ENCODE assay signal across 15 cellular contexts in the genomic region with DNA sequence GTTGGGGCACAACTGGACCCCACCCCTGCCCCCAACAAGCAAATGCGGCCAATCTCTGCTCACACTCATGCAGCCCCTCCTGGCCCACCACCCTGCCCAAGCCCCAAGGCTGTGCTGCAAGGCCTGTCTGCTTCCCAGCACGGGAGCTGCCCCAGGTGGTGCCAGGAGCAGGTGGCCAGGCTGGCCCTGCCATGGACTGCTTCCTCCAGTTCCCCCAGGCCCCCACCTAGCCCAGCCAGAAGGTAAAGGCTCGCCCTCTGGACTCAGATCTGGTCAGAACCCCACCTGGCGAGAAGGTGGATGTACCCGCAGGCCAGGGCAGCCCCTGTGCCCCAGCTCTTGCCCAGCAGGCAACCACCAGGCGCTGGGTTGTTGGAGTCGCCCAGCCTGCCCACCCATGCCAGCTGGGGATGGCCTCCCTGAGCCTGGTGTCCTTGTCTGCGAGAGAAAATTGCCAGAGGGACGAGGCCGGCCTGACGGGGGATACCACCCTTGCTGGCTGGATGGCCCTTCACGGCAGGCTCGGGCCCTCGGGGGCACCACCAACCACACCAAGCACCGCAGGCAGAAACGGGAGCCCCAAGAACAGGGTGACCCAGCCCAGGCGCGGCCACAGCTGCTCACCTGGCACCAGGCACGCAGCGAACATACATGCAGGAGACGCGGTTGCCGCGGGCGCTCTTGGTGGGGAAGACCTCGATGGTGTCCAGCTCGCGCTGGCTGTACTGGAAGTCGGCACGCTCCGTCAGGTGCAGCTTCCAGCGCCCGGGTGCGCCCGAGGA. TPM values are rescaled to one million over a fixed set of nuclear protein-coding genes. Genes with fewer than 3 reads are reported as not detected.
DNase-seq lines count a peak whose midpoint lies in the region; ATAC-seq and TF ChIP-seq lines count a peak whose summit lies in the region.
"Had no signal": no experiment of that assay in that cellular context is flagged by ENCODE, and none has a peak within 500 bp of the region (broad histone marks: within the 10 kb centered on the region; RNA-seq: fewer than 3 reads in every experiment).

No MANE protein-coding gene starts in this region.

- no peaks in the 10 kb centered on the region for H3K36me3 ChIP-seq in left ventricle myocardium inferior
- peaks cover 0 to 12% of the 10 kb centered on the region in 2 donors for H3K36me3 ChIP-seq in lung (ENCODE audit: control insufficient read depth in 2 of 2, insufficient read depth in 2 of 2, low read length in 2 of 2)
- no peaks in the 10 kb centered on the region for H3K36me3 ChIP-seq in vagina
- H3K36me3 ChIP-seq: BE2C had no signal

- peak overlapping the region; percentile 90 for H3K27ac ChIP-seq in left ventricle myocardium inferior (replicated peaks)
- H3K27ac ChIP-seq in caudate nucleus (ENCODE audit: low read depth, low read length): peak overlapping the region; percentile 70
- H3K27ac ChIP-seq in lung (ENCODE audit: low read depth in 1 of 2, low read length in 1 of 2): peak overlapping the region; percentile 3 to 27
- peak overlapping the region; percentile 33 for H3K27ac ChIP-seq in vagina
- H3K27ac ChIP-seq: HL-60 had no signal

- ATAC-seq in lung (ENCODE audit: insufficient read depth, low FRiP score): no peak
- ATAC-seq in HG03108 (IDR thresholded peaks at IDR 0.05; ENCODE audit: unreplicated experiment): no peak
- ATAC-seq in GM21576 (IDR thresholded peaks at IDR 0.05; ENCODE audit: unreplicated experiment): no peak
- ATAC-seq in HG03095 (IDR thresholded peaks at IDR 0.05; ENCODE audit: unreplicated experiment): no peak
- ATAC-seq: GM23338, WTC11 had no signal

- TF ChIP-seq POLR2A in vagina (IDR thresholded peaks at IDR 0.05): no peak

- WGBS in lung, 2 donors: 75 to 91% methylated on average over 27 to 34 of the region's 35 CpGs

- no peak for TF ChIP-seq CTCF in left ventricle myocardium inferior (IDR thresholded peaks at IDR 0.05; ENCODE audit: borderline replicate concordance)
- TF ChIP-seq CTCF in lung (IDR thresholded peaks at IDR 0.05; ENCODE audit: control extremely low read depth, extremely low read depth): no peak
- TF ChIP-seq CTCF in vagina (IDR thresholded peaks at IDR 0.05): no peak

- H3K4me3 ChIP-seq in left ventricle myocardium inferior (peak overlapping the region; percentile 85), lung (no peak overlapping the region), vagina (no peak overlapping the region)
- H3K4me3 ChIP-seq: GM23338 had no signal

- intact Hi-C loops in left ventricle myocardium inferior (cut with micrococcal nuclease) (no loop called here), cardiac septum (cut with DNase I) (no loop called here), vagina (cut with DNase I) (no loop called here)

- DNase-seq in left ventricle myocardium inferior (no peak), cardiac septum (ENCODE audit: low spot score) (no peak), caudate nucleus (lab: John Stamatoyannopoulos, UW) (peak in 2 of 61 donors; percentile 8 to 67), lung (ENCODE audit: low spot score) (no peak), vagina (ENCODE audit: extremely low spot score in 2 of 2) (peak in 1 of 2 donors; percentile 79)
- DNase-seq: activated effector memory CD4-positive, alpha-beta T cell treated with anti-CD3 and anti-CD28 coated beads, Interleukin-2, amount 50 U/mL, for 16 hours; BE2C; central memory CD4-positive, alpha-beta T cell; NCI-H2081 had no signal

- H3K4me1 ChIP-seq in left ventricle myocardium inferior (peaks cover 65% of the 10 kb centered on the region), lung (ENCODE audit: control insufficient read depth in 2 of 2, insufficient read depth in 2 of 2, low read length in 2 of 2) (peaks cover 0 to 35% of the 10 kb centered on the region in 2 donors), vagina (peaks cover 59% of the 10 kb centered on the region)
- H3K4me1 ChIP-seq: BE2C had no signal

- H3K9me3 ChIP-seq in left ventricle myocardium inferior (replicated peaks) (no peaks in the 10 kb centered on the region), lung (ENCODE audit: control insufficient read depth in 2 of 2, insufficient read depth in 1 of 2, low read length in 1 of 2) (no peaks in the 10 kb centered on the region), vagina (no peaks in the 10 kb centered on the region)
- H3K9me3 ChIP-seq: BE2C had no signal

- H3K27me3 ChIP-seq in left ventricle myocardium inferior (ENCODE audit: low read depth) (no peaks in the 10 kb centered on the region), lung (ENCODE audit: control insufficient read depth, insufficient read depth) (no peaks in the 10 kb centered on the region), vagina (no peaks in the 10 kb centered on the region)
- H3K27me3 ChIP-seq: BE2C had no signal

RNA-seq across cellular contexts. Expression of a gene that starts 4.5 kb away (rescaled TPM):
- total RNA-seq in left ventricle myocardium inferior (55.6 TPM), cardiac septum (61.1 TPM), lung (10 to 100 TPM; 68.8 to 84.9 TPM), vagina (83.0 TPM)
- polyA plus RNA-seq in lung: 100 to 1,000 TPM in 1 of 2 donors, 10 to 100 TPM in 1; 97.0 to 110 TPM

RNA-seq across cellular contexts. Expression of a gene that starts 17.4 kb away (rescaled TPM):
- total RNA-seq in left ventricle myocardium inferior (6.4 TPM), cardiac septum (14.1 TPM), lung (10 to 100 TPM in 1 of 2 donors, 1 to 10 TPM in 1; 3.3 to 25.6 TPM), vagina (7.6 TPM)
- 10 to 100 TPM; 13.8 to 17.8 TPM for polyA plus RNA-seq in lung

RNA-seq across cellular contexts. Expression of a gene that starts 24.4 kb away (rescaled TPM):
- total RNA-seq in left ventricle myocardium inferior (1.8 TPM), cardiac septum (2.1 TPM), lung (10 to 100 TPM in 1 of 2 donors, 1 to 10 TPM in 1; 4.0 to 11.9 TPM), vagina (5.2 TPM)
- 1 to 10 TPM; 6.4 to 7.2 TPM for polyA plus RNA-seq in lung

RNA-seq across cellular contexts. Expression of a gene that starts 24.4 kb away (rescaled TPM):
- total RNA-seq in left ventricle myocardium inferior: 16.2 TPM
- total RNA-seq in cardiac septum: 14.9 TPM
- 10 to 100 TPM; 63.4 to 86.6 TPM for total RNA-seq in lung
- polyA plus RNA-seq in lung: 10 to 100 TPM; 45.7 to 49.1 TPM
- 51.3 TPM for total RNA-seq in vagina

RNA-seq across cellular contexts. Expression of a gene that starts 32.5 kb away (rescaled TPM):
- total RNA-seq in left ventricle myocardium inferior: 17.7 TPM
- total RNA-seq in cardiac septum: 16.7 TPM
- total RNA-seq in lung: 10 to 100 TPM; 15.6 to 40.3 TPM
- polyA plus RNA-seq in lung: 10 to 100 TPM; 22.3 to 32.0 TPM
- total RNA-seq in vagina: 19.9 TPM

Comparison
In these comparisons a context has a peak if more than half of its experiments do, and no peak if none do; other contexts are left out.
1. H3K27ac ChIP-seq: peak in every context shown above with its lines; median percentile 90 in left ventricle myocardium inferior; 70 in caudate nucleus; 33 in vagina; 15 in lung.